ENCODE assay signal across 1 cellular context in genomic region chr15:31338318-31338878, GRCh38.
TF ChIP-seq lines count a peak whose summit lies in the region.

No MANE protein-coding gene starts in this region.

TF ChIP-seq in H1, 55 proteins besides CTCF, POLR2A, EP300 and RAD21 (continued from another document):
- TF ChIP-seq, protein P1, sequence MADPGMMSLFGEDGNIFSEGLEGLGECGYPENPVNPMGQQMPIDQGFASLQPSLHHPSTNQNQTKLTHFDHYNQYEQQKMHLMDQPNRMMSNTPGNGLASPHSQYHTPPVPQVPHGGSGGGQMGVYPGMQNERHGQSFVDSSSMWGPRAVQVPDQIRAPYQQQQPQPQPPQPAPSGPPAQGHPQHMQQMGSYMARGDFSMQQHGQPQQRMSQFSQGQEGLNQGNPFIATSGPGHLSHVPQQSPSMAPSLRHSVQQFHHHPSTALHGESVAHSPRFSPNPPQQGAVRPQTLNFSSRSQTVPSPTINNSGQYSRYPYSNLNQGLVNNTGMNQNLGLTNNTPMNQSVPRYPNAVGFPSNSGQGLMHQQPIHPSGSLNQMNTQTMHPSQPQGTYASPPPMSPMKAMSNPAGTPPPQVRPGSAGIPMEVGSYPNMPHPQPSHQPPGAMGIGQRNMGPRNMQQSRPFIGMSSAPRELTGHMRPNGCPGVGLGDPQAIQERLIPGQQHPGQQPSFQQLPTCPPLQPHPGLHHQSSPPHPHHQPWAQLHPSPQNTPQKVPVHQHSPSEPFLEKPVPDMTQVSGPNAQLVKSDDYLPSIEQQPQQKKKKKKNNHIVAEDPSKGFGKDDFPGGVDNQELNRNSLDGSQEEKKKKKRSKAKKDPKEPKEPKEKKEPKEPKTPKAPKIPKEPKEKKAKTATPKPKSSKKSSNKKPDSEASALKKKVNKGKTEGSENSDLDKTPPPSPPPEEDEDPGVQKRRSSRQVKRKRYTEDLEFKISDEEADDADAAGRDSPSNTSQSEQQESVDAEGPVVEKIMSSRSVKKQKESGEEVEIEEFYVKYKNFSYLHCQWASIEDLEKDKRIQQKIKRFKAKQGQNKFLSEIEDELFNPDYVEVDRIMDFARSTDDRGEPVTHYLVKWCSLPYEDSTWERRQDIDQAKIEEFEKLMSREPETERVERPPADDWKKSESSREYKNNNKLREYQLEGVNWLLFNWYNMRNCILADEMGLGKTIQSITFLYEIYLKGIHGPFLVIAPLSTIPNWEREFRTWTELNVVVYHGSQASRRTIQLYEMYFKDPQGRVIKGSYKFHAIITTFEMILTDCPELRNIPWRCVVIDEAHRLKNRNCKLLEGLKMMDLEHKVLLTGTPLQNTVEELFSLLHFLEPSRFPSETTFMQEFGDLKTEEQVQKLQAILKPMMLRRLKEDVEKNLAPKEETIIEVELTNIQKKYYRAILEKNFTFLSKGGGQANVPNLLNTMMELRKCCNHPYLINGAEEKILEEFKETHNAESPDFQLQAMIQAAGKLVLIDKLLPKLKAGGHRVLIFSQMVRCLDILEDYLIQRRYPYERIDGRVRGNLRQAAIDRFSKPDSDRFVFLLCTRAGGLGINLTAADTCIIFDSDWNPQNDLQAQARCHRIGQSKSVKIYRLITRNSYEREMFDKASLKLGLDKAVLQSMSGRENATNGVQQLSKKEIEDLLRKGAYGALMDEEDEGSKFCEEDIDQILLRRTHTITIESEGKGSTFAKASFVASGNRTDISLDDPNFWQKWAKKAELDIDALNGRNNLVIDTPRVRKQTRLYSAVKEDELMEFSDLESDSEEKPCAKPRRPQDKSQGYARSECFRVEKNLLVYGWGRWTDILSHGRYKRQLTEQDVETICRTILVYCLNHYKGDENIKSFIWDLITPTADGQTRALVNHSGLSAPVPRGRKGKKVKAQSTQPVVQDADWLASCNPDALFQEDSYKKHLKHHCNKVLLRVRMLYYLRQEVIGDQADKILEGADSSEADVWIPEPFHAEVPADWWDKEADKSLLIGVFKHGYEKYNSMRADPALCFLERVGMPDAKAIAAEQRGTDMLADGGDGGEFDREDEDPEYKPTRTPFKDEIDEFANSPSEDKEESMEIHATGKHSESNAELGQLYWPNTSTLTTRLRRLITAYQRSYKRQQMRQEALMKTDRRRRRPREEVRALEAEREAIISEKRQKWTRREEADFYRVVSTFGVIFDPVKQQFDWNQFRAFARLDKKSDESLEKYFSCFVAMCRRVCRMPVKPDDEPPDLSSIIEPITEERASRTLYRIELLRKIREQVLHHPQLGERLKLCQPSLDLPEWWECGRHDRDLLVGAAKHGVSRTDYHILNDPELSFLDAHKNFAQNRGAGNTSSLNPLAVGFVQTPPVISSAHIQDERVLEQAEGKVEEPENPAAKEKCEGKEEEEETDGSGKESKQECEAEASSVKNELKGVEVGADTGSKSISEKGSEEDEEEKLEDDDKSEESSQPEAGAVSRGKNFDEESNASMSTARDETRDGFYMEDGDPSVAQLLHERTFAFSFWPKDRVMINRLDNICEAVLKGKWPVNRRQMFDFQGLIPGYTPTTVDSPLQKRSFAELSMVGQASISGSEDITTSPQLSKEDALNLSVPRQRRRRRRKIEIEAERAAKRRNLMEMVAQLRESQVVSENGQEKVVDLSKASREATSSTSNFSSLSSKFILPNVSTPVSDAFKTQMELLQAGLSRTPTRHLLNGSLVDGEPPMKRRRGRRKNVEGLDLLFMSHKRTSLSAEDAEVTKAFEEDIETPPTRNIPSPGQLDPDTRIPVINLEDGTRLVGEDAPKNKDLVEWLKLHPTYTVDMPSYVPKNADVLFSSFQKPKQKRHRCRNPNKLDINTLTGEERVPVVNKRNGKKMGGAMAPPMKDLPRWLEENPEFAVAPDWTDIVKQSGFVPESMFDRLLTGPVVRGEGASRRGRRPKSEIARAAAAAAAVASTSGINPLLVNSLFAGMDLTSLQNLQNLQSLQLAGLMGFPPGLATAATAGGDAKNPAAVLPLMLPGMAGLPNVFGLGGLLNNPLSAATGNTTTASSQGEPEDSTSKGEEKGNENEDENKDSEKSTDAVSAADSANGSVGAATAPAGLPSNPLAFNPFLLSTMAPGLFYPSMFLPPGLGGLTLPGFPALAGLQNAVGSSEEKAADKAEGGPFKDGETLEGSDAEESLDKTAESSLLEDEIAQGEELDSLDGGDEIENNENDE (IDR thresholded peaks at IDR 0.05; ENCODE audit: insufficient replicate concordance, low read length), result no peak
- no peak for TF ChIP-seq POLR2AphosphoS5 (IDR thresholded peaks at IDR 0.05; ENCODE audit: low read depth, low read length)
- no peak for TF ChIP-seq EZH2 (IDR thresholded peaks at IDR 0.05; ENCODE audit: low read depth, low read length, severe bottlenecking)
- TF ChIP-seq CBX5 (IDR thresholded peaks at IDR 0.05; ENCODE audit: low read depth, low read length), result no peak
- no peak for TF ChIP-seq NRF1 (IDR thresholded peaks at IDR 0.05; ENCODE audit: low read depth, low read length)
- TF ChIP-seq MAX (IDR thresholded peaks at IDR 0.05), result no peak
- no peak for TF ChIP-seq TBP (IDR thresholded peaks at IDR 0.05; ENCODE audit: low read depth, low read length)
- no peak for TF ChIP-seq RFX5 (IDR thresholded peaks at IDR 0.05; ENCODE audit: borderline replicate concordance, low read depth, low read length)
- no peak for TF ChIP-seq MAFK (IDR thresholded peaks at IDR 0.05; ENCODE audit: low read depth, low read length)
- no peak for TF ChIP-seq GTF2F1 (IDR thresholded peaks at IDR 0.05; ENCODE audit: borderline replicate concordance, low read depth, low read length)
- no peak for TF ChIP-seq GABPA (IDR thresholded peaks at IDR 0.05; ENCODE audit: borderline replicate concordance, insufficient read depth, low read length)
